In genomic region chr4:121256346-121256745, GRCh38 we compare ENCODE assay signal across 8 cellular contexts.
DNase-seq lines count a peak whose midpoint lies in the region; ATAC-seq and TF ChIP-seq lines count a peak whose summit lies in the region.

No MANE protein-coding gene starts in this region.

- H3K9me3 Mint-ChIP-seq in activated CD4-positive, alpha-beta T cell treated with anti-CD3 and anti-CD28 coated beads for 36 hours (ENCODE audit: low read depth) = no peaks in the 10 kb centered on the region

- CTCF ChIA-PET in activated CD4-positive, alpha-beta T cell treated with anti-CD3 and anti-CD28 coated beads for 36 hours (lab: Charles Lee) = interaction anchor here (1.0 to 5.7 kb wide), 5 partner anchors 13 to 97 kb away, joined by 3 to 53 read pairs (median 3); no protein-coding TSS in a partner anchor

- peaks cover 3% of the 10 kb centered on the region for H3K27me3 Mint-ChIP-seq in activated CD4-positive, alpha-beta T cell treated with anti-CD3 and anti-CD28 coated beads for 36 hours

- H3K4me3 Mint-ChIP-seq in activated CD4-positive, alpha-beta T cell treated with anti-CD3 and anti-CD28 coated beads for 36 hours = peak overlapping the region; percentile 38

- H3K36me3 Mint-ChIP-seq in activated CD4-positive, alpha-beta T cell treated with anti-CD3 and anti-CD28 coated beads for 36 hours (ENCODE audit: low read depth) = no peaks in the 10 kb centered on the region

- TF ChIP-seq CTCF in AG09309 (IDR thresholded peaks at IDR 0.05; ENCODE audit: control insufficient read depth, insufficient read depth, low read depth, low read length, missing control alignments) = no peak

- peak; percentile 97 for ATAC-seq in GM19328 (IDR thresholded peaks at IDR 0.05; ENCODE audit: unreplicated experiment)
- ATAC-seq in HG03196 (IDR thresholded peaks at IDR 0.05; ENCODE audit: unreplicated experiment) = peak; percentile 97
- ATAC-seq in activated CD4-positive, alpha-beta T cell treated with anti-CD3 and anti-CD28 coated beads for 36 hours = peak; percentile 97

- DNase-seq in AG09309 (ENCODE audit: low read depth) (peak; percentile 84), fibroblast of gingiva (ENCODE audit: low read depth) (peak; percentile 88), NCI-H1694 treated with DMSO at 0.1 percent for 48 hours (lab: John Stamatoyannopoulos, UW) (no peak), GDM1 (lab: John Stamatoyannopoulos, UW) (no peak)
- DNase-seq in activated CD4-positive, alpha-beta T cell treated with anti-CD3 and anti-CD28 coated beads for 36 hours = peak; percentile 75
- peak; percentile 38 to 44 for DNase-seq in stimulated activated CD8-positive, alpha-beta memory T cell treated with anti-CD3 and anti-CD28 coated beads, Interleukin-7, amount 100 ng/mL, for 4 hours (ENCODE audit: low read depth in 2 of 2)

- no peak overlapping the region for H3K4me3 ChIP-seq in AG09309 (ENCODE audit: control insufficient read depth, low read depth, low read length)

- H3K4me1 Mint-ChIP-seq in activated CD4-positive, alpha-beta T cell treated with anti-CD3 and anti-CD28 coated beads for 36 hours = peaks cover 60% of the 10 kb centered on the region

- H3K27ac Mint-ChIP-seq in activated CD4-positive, alpha-beta T cell treated with anti-CD3 and anti-CD28 coated beads for 36 hours = peak overlapping the region; percentile 83

- POLR2A ChIA-PET in activated CD4-positive, alpha-beta T cell treated with anti-CD3 and anti-CD28 coated beads for 36 hours (lab: Charles Lee) = no interaction called here

- intact Hi-C loops in activated CD4-positive, alpha-beta T cell treated with anti-CD3 and anti-CD28 coated beads for 36 hours (cut with DNase I, micrococcal nuclease) = loop anchor here (1.0 to 5.0 kb wide), 11 partner anchors 13 to 451 kb away; no protein-coding TSS in a partner anchor

Comparison
In these comparisons a context has a peak if more than half of its experiments do, and no peak if none do; other contexts are left out.
1. DNase-seq: peak in AG09309 (single experiment), activated CD4-positive, alpha-beta T cell treated with anti-CD3 and anti-CD28 coated beads for 36 hours (single experiment), fibroblast of gingiva (single experiment) and stimulated activated CD8-positive, alpha-beta memory T cell treated with anti-CD3 and anti-CD28 coated beads, Interleukin-7, amount 100 ng/mL, for 4 hours (2 of 2); none in NCI-H1694 treated with DMSO at 0.1 percent for 48 hours (single experiment) and GDM1 (single experiment).
2. Peak in every context shown above with its lines, with median percentiles within 50 percentile points of each other: ATAC-seq.